In the genomic region with DNA sequence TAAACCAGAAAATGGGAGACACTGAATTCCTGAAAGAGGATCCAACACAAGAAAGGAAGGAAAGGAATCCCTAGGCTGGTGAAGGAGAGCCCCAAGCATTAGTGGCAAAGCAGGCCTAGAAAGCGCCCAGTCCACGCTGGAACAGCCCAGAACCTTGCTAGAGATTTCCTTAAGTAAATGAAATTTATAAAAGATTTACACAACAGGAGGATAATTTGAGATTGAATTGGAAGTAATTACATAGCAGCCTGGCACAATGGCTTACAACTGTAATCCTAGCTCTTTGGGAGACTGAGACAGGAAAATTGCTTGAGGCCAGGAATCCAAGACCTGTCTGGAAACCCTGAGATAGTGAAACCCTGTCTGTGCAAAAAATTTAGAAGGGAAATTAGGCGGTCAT, we compare ENCODE assay signal across 1 cellular context.
TF ChIP-seq lines count a peak whose summit lies in the region.

No MANE protein-coding gene starts in this region.

TF ChIP-seq in HepG2, 621 proteins besides CTCF, POLR2A, EP300 and RAD21:
- no peak for TF ChIP-seq ZNF589 (CRISPR knock-in tag; conservative IDR thresholded peaks at IDR 0.05)
- TF ChIP-seq NRL (CRISPR knock-in tag; IDR thresholded peaks at IDR 0.05; ENCODE audit: borderline replicate concordance) = no peak
- TF ChIP-seq MAFK (conservative IDR thresholded peaks at IDR 0.05 in 1 of 2, IDR thresholded peaks at IDR 0.05 in 1 of 2; ENCODE audit: low read length in 2 of 2) = no peak
- no peak for TF ChIP-seq ERF (CRISPR knock-in tag; IDR thresholded peaks at IDR 0.05)
- no peak for TF ChIP-seq MXD4 (CRISPR knock-in tag; IDR thresholded peaks at IDR 0.05)
- TF ChIP-seq, protein P1, sequence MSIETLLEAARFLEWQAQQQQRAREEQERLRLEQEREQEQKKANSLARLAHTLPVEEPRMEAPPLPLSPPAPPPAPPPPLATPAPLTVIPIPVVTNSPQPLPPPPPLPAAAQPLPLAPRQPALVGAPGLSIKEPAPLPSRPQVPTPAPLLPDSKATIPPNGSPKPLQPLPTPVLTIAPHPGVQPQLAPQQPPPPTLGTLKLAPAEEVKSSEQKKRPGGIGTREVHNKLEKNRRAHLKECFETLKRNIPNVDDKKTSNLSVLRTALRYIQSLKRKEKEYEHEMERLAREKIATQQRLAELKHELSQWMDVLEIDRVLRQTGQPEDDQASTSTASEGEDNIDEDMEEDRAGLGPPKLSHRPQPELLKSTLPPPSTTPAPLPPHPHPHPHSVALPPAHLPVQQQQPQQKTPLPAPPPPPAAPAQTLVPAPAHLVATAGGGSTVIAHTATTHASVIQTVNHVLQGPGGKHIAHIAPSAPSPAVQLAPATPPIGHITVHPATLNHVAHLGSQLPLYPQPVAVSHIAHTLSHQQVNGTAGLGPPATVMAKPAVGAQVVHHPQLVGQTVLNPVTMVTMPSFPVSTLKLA (IDR thresholded peaks at IDR 0.05) = no peak
- TF ChIP-seq MAFG (CRISPR knock-in tag; IDR thresholded peaks at IDR 0.05) = no peak
